1 cellular context compared by ENCODE assay signal in the genomic region with DNA sequence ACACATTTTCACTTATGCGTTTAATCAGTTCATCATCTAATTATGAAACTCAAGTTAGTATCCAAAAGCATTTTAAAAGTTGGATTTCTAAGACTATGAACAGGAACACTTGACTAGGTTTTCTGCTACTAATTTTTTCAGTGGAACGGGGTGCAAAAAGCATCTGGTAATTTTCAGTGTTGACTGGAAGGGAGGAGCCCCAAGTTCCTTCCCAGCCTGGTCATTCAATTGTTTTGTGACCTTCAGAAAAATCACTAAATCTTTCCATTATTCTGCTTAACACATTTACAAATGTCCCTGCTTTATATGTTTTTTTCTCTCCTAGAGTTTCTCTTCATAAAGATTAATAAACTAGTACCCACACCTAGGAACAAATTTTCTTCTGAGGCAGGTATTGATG.
TF ChIP-seq lines count a peak whose summit lies in the region.

No MANE protein-coding gene starts in this region.

TF ChIP-seq in endothelial cell of umbilical vein, 7 proteins besides CTCF, POLR2A, EP300 and RAD21:
- TF ChIP-seq POLR2AphosphoS5 (IDR thresholded peaks at IDR 0.05; ENCODE audit: insufficient read depth, low read depth, low read length) (no peak), GATA2 (IDR thresholded peaks at IDR 0.05; ENCODE audit: insufficient read depth, insufficient read length, low read depth, low read length) (no peak), JUN (IDR thresholded peaks at IDR 0.05; ENCODE audit: borderline replicate concordance, insufficient read depth, insufficient read length, low read depth) (no peak), EZH2 (IDR thresholded peaks at IDR 0.05; ENCODE audit: borderline replicate concordance, low read depth, low read length, severe bottlenecking) (no peak), FOS (IDR thresholded peaks at IDR 0.05; ENCODE audit: borderline replicate concordance, insufficient read depth, low read length) (no peak), MYC (IDR thresholded peaks at IDR 0.05; ENCODE audit: low read depth, low read length) (no peak)
- TF ChIP-seq, protein P1, sequence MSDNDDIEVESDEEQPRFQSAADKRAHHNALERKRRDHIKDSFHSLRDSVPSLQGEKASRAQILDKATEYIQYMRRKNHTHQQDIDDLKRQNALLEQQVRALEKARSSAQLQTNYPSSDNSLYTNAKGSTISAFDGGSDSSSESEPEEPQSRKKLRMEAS (IDR thresholded peaks at IDR 0.05; ENCODE audit: insufficient read depth, insufficient read length), result no peak
